16 cellular contexts compared by ENCODE assay signal in the genomic region with DNA sequence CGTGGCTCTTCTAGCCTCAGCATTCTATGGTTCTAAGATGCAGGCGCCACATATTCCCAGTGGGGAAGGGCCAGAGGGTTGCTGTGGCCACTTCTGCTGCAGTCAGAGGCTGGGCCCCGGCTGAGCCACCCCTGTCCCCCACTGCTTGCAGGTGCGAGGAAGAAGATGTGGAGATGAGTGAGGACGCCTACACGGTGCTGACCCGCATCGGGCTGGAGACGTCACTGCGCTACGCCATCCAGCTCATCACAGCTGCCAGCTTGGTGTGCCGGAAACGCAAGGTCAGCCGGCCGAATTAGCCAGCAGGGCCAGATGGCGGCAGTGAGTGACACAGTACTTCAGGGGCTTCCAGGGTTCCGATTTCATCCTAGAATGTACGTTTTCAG. TPM values are rescaled to one million over a fixed set of nuclear protein-coding genes. Genes with fewer than 3 reads are reported as not detected.
"Had no signal": no experiment of that assay in that cellular context is flagged by ENCODE, and none has a peak within 500 bp of the region (broad histone marks: within the 10 kb centered on the region; RNA-seq: fewer than 3 reads in every experiment).

No MANE protein-coding gene starts in this region.

- H3K9me3 ChIP-seq: adrenal gland, esophagus squamous epithelium, mucosa of descending colon, prostate gland, right atrium auricular region, thyroid gland had no signal

- H3K4me1 ChIP-seq: prostate gland had no signal

- DNase-seq: activated CD4-positive, alpha-beta T cell treated with anti-CD3 and anti-CD28 coated beads, Interleukin-2, amount 50 U/mL, for 4 hours; activated gamma-delta T cell; activated T-cell treated with anti-CD3 and anti-CD28 coated beads, Interleukin-2, amount 50 U/mL, for 72 hours; effector memory CD8-positive, alpha-beta T cell; esophagus squamous epithelium; mucosa of descending colon; naive B cell; stimulated activated CD4-positive, alpha-beta T cell treated with anti-CD3 and anti-CD28 coated beads, Interleukin-2, amount 100 ng/mL, for 24 hours; stimulated activated naive CD4-positive, alpha-beta T cell treated with Interleukin-2 at 50 U/mL for 16 hours; thyroid gland had no signal

- H3K27ac ChIP-seq: adrenal gland, esophagus squamous epithelium, prostate gland, right atrium auricular region, thyroid gland had no signal

- H3K27me3 ChIP-seq: adrenal gland, right atrium auricular region, thyroid gland had no signal

- H3K36me3 ChIP-seq: prostate gland had no signal

- ATAC-seq: activated naive CD4-positive, alpha-beta T cell treated with anti-CD3 and anti-CD28 coated beads, Interleukin-2, amount 50 U/mL, for 72 hours; activated T-cell treated with anti-CD3 and anti-CD28 coated beads, Interleukin-2, amount 50 U/mL, for 72 hours; effector memory CD8-positive, alpha-beta T cell; mucosa of descending colon had no signal

- H3K4me3 ChIP-seq: adrenal gland, esophagus squamous epithelium, mucosa of descending colon, prostate gland, right atrium auricular region, thyroid gland had no signal

RNA-seq across cellular contexts. Expression of gene LHB, which starts 2.0 kb away (rescaled TPM):
- polyA plus RNA-seq: liver, urinary bladder had no signal

RNA-seq across cellular contexts. Expression of gene CGB3, which starts 9.3 kb away (rescaled TPM):
- polyA plus RNA-seq: adrenal gland, liver, urinary bladder had no signal

RNA-seq across cellular contexts. Expression of gene CGB2, which starts 16.8 kb away (rescaled TPM):
- polyA plus RNA-seq: adrenal gland, liver, urinary bladder had no signal
